In the genomic region with DNA sequence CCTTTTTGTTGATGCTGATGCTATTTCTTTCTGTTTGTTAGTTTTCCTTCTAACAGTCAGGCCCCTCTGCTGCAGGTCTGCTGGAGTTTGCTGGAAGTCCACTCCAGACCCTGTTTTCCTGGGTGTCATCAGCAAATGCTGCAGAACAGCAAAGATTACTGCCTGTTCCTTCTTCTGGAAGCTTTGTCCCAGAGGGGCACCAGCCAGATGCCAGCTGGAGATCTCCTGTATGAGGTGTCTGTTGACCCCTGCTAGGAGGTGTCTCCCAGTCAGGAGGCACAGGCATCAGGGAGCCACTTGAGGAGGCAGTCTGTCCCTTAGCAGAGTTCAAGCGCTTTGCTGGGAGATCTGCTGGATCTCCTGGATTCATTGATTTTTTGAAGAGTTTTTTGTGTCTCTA, we compare ENCODE assay signal across 7 cellular contexts. TPM values are rescaled to one million over a fixed set of nuclear protein-coding genes. Genes with fewer than 3 reads are reported as not detected.
"Had no signal": no experiment of that assay in that cellular context is flagged by ENCODE, and none has a peak within 500 bp of the region (broad histone marks: within the 10 kb centered on the region; RNA-seq: fewer than 3 reads in every experiment).

No MANE protein-coding gene starts in this region.

RNA-seq across cellular contexts. Expression of gene OR4N2, which starts 16.3 kb away (rescaled TPM):
- total RNA-seq: GM23248, GM23338, H1, H7, H9, HFFc6 had no signal
- polyA plus RNA-seq: GM23248, GM23338, H1 had no signal

RNA-seq across cellular contexts. Expression of gene OR4M1, which starts 46.6 kb away (rescaled TPM):
- total RNA-seq: GM23248, GM23338, H1, H7, H9, HFFc6 had no signal
- polyA plus RNA-seq: GM23248, GM23338, H1 had no signal

RNA-seq across cellular contexts. Expression of gene OR4K2, which starts 55.1 kb away (rescaled TPM):
- total RNA-seq: GM23248, GM23338, H1, H4, H7, H9, HFFc6 had no signal
- polyA plus RNA-seq: GM23248, GM23338, H1 had no signal
